ENCODE assay signal across 8 cellular contexts in genomic region chr3:196639517-196640500, GRCh38. TPM values are rescaled to one million over a fixed set of nuclear protein-coding genes. Genes with fewer than 3 reads are reported as not detected.
A peak's percentile ranks its signal among the peaks of the same experiment; 100 is the strongest.
DNase-seq lines count a peak whose midpoint lies in the region; ATAC-seq and TF ChIP-seq lines count a peak whose summit lies in the region.

NRROS (plus strand) TSS chr3:196639694; CDS start chr3:196654540, 14,846 bp downstream.

- H2BK5ac ChIP-seq in H9 (ENCODE audit: insufficient read length, low read length), result no peak within 1 kb of the TSS

- H3K4me1 Mint-ChIP-seq in H9 (peaks cover 19 to 30% of the 10 kb centered on the region in 2 experiments), chondrocyte (ENCODE audit: low read depth) (peaks cover 5% of the 10 kb centered on the region)

- peaks cover 21% of the 10 kb centered on the region for H3K27me3 Mint-ChIP-seq in H9 (ENCODE audit: low read depth)
- H3K27me3 Mint-ChIP-seq in chondrocyte (ENCODE audit: low read depth), result peaks cover 26% of the 10 kb centered on the region

- no peak within 1 kb of the TSS for H4K5ac ChIP-seq in H9 (ENCODE audit: insufficient read length, low read depth, low read length)

- no peak within 1 kb of the TSS for H3T11ph ChIP-seq in H9 (ENCODE audit: low read length)

- peak within 1 kb of the TSS; percentile 83 for H3K18ac ChIP-seq in H9 (ENCODE audit: insufficient read length, low read depth, low read length)

- H3K36me3 Mint-ChIP-seq in H9 (ENCODE audit: insufficient read depth in 1 of 3, low read depth in 3 of 3), result no peaks in the 10 kb centered on the region; a peak in 2 of 7 replicates
- H3K36me3 Mint-ChIP-seq in chondrocyte (ENCODE audit: low read depth), result peaks cover 5% of the 10 kb centered on the region

- no peak within 1 kb of the TSS for H2AFZ ChIP-seq in H9 (ENCODE audit: low read length)

- intact Hi-C loops in left lung (cut with DNase I), result no loop called here

- peak within 1 kb of the TSS; percentile 50 to 67 for H3K4me3 ChIP-seq in left lung

- no peak within 1 kb of the TSS for H3K4ac ChIP-seq in H9 (ENCODE audit: low read depth, low read length)

- peak within 1 kb of the TSS; percentile 78 for H3K14ac ChIP-seq in H9 (ENCODE audit: insufficient read depth, low read length)

- H3K27ac Mint-ChIP-seq in H9 (peak within 1 kb of the TSS in 1 of 3 experiments; percentile 89; a peak in 1 of 7 replicates), chondrocyte (ENCODE audit: unreplicated experiment) (no peak within 1 kb of the TSS)

- no peak within 1 kb of the TSS for H4K8ac ChIP-seq in H9 (replicated peaks; ENCODE audit: insufficient read length, low read depth, low read length)

- no peaks in the 10 kb centered on the region for H4K20me1 ChIP-seq in H9 (ENCODE audit: control insufficient read depth, insufficient read depth, insufficient read length)

- no peak within 1 kb of the TSS for H3K23ac ChIP-seq in H9 (ENCODE audit: insufficient read length, low read depth, low read length)

- no peaks in the 10 kb centered on the region for H3K79me1 ChIP-seq in H9 (ENCODE audit: insufficient read depth, low read depth, low read length, poor library complexity, severe bottlenecking)

- H3K23me2 ChIP-seq in H9 (ENCODE audit: insufficient read length, low read depth, low read length, poor library complexity, severe bottlenecking), result no peaks in the 10 kb centered on the region

- peak; percentile 57 to 70 for ATAC-seq in activated CD4-positive, CD25-positive, alpha-beta regulatory T cell treated with anti-CD3 and anti-CD28 coated beads, Interleukin-2, amount 50 U/mL, for 24 hours
- peak; percentile 90 for ATAC-seq in left lung

- H3K4me3 Mint-ChIP-seq in H9, result peak within 1 kb of the TSS; percentile 47 to 65
- peak within 1 kb of the TSS; percentile 58 for H3K4me3 Mint-ChIP-seq in chondrocyte (ENCODE audit: unreplicated experiment)

- H3K9ac ChIP-seq in H9 (ENCODE audit: extremely low read depth, insufficient read length, low read length), result no peak within 1 kb of the TSS

- H3K9me3 Mint-ChIP-seq in H9 (no peaks in the 10 kb centered on the region), chondrocyte (ENCODE audit: low read depth) (no peaks in the 10 kb centered on the region)

- H3K27me3 ChIP-seq in H9 (ENCODE audit: insufficient read depth, low read length) (no peaks in the 10 kb centered on the region; the same call in 1 of the 2 replicates), left lung (peaks cover 3 to 14% of the 10 kb centered on the region in 2 donors)

- H3K4me1 ChIP-seq in H9 (ENCODE audit: insufficient read depth, low read length) (no peaks in the 10 kb centered on the region), left lung (peaks cover 0 to 79% of the 10 kb centered on the region in 2 donors)

- WGBS in H9 (ENCODE audit: extremely low coverage, insufficient read length, low lambda C conversion rate), result no CpG with 5 or more reads among the region's 68 CpGs

- H2BK120ac ChIP-seq in H9 (ENCODE audit: low read depth, low read length, poor library complexity, severe bottlenecking), result no peak within 1 kb of the TSS

- H3K79me2 ChIP-seq in H9 (ENCODE audit: insufficient read depth, low read length), result no peaks in the 10 kb centered on the region; the same call in 1 of the 2 replicates

- H2BK12ac ChIP-seq in H9 (ENCODE audit: insufficient read length, low read depth, low read length), result no peak within 1 kb of the TSS

- H3K27ac ChIP-seq in H9 (ENCODE audit: insufficient read length, low read depth, low read length) (no peak within 1 kb of the TSS), left lung (peak within 1 kb of the TSS; percentile 76 to 92)

- no peak for TF ChIP-seq CTCF in H9 (conservative IDR thresholded peaks at IDR 0.05)
- TF ChIP-seq CTCF in chondrocyte (IDR thresholded peaks at IDR 0.05), result no peak
- no peak for TF ChIP-seq CTCF in left lung (IDR thresholded peaks at IDR 0.05)

- H2AK5ac ChIP-seq in H9 (ENCODE audit: insufficient read length, low read length), result no peak within 1 kb of the TSS

- H3K9me3 ChIP-seq in H9 (ENCODE audit: control insufficient read depth, low read depth, low read length), result no peaks in the 10 kb centered on the region
- no peaks in the 10 kb centered on the region for H3K9me3 ChIP-seq in left lung

- peaks cover 0 to 6% of the 10 kb centered on the region in 2 donors for H3K36me3 ChIP-seq in left lung

- peak within 1 kb of the TSS; percentile 23 for H3K4me2 ChIP-seq in H9 (ENCODE audit: insufficient read depth, insufficient read length, low read length)

- H4K91ac ChIP-seq in H9 (ENCODE audit: insufficient read length, low read depth, low read length), result no peak within 1 kb of the TSS

- no peak within 1 kb of the TSS for H2BK15ac ChIP-seq in H9 (ENCODE audit: low read depth, low read length)

- peak; percentile 69 for DNase-seq in ELF-1 (ENCODE audit: low read depth, low spot score)
- peak; percentile 74 for DNase-seq in H9
- DNase-seq in NCI-H1436 treated with DMSO at 0.1 percent for 48 hours (lab: John Stamatoyannopoulos, UW), result peak; percentile 32
- DNase-seq in chondrocyte (ENCODE audit: low spot score), result peak; percentile 25
- peak; percentile 84 to 93 for DNase-seq in left lung
- DNase-seq in stimulated activated CD4-positive, alpha-beta T cell treated with anti-CD3 and anti-CD28 coated beads, Interleukin-4, amount 100 ng/mL, for 1 hour, result peak; percentile 68
- DNase-seq in A172 (ENCODE audit: low spot score), result no peak

- H3K56ac ChIP-seq in H9 (ENCODE audit: insufficient read length, low read depth, low read length), result no peak within 1 kb of the TSS

- no peak within 1 kb of the TSS for H2BK20ac ChIP-seq in H9 (ENCODE audit: low read depth, low read length, poor library complexity, severe bottlenecking)

RNA-seq across cellular contexts. Expression of gene NRROS, which starts in this region (rescaled TPM):
- 2.8 and 4.0 TPM in 2 replicates for total RNA-seq in H9 (2021)
- total RNA-seq in chondrocyte, result 0.38 to 0.50 TPM in 2 of 3 replicates, not detected in the other
- 10 to 100 TPM; 12.3 to 21.8 TPM for total RNA-seq in left lung
- not detected in 2 replicates for total RNA-seq in A172 (2014; rRNA removed; shearing (Covaris generic))

Comparison
In these comparisons a context has a peak if more than half of its experiments do, and no peak if none do; other contexts are left out.
1. Peak in DNase-seq in chondrocyte; RNA of the gene not detected or under 1 TPM.